ENCODE assay signal across 8 cellular contexts in genomic region chr22:43993072-43993760, GRCh38. TPM values are rescaled to one million over a fixed set of nuclear protein-coding genes. Genes with fewer than 3 reads are reported as not detected.
DNase-seq lines count a peak whose midpoint lies in the region; ATAC-seq and TF ChIP-seq lines count a peak whose summit lies in the region.

No MANE protein-coding gene starts in this region.

- H3K27ac ChIP-seq in SU-DHL-6 (ENCODE audit: low read depth, low read length) (no peak overlapping the region), left ventricle myocardium inferior (replicated peaks) (peak overlapping the region; percentile 28), sigmoid colon (no peak overlapping the region)

- H3K79me2 ChIP-seq in SU-DHL-6 (ENCODE audit: insufficient read depth, low read length), result no peaks in the 10 kb centered on the region

- H3K9me3 ChIP-seq in SU-DHL-6 (ENCODE audit: insufficient read depth, low read length) (no peaks in the 10 kb centered on the region), adipocyte (ENCODE audit: control insufficient read depth, low read length) (no peaks in the 10 kb centered on the region), left ventricle myocardium inferior (replicated peaks) (no peaks in the 10 kb centered on the region), sigmoid colon (no peaks in the 10 kb centered on the region)

- H3K36me3 ChIP-seq in SU-DHL-6 (ENCODE audit: low read length) (no peaks in the 10 kb centered on the region), adipocyte (ENCODE audit: control insufficient read depth, insufficient read depth, low read length, severe bottlenecking) (peaks cover 91% of the 10 kb centered on the region), left ventricle myocardium inferior (peaks cover 82% of the 10 kb centered on the region), sigmoid colon (peaks cover 25 to 92% (median 36%) of the 10 kb centered on the region in 4 donors)

- H3K4me1 ChIP-seq in adipocyte (ENCODE audit: control insufficient read depth, insufficient read depth, low read length) (peaks cover 22% of the 10 kb centered on the region), left ventricle myocardium inferior (peaks cover 42% of the 10 kb centered on the region), sigmoid colon (peaks cover 0 to 8% (median 0%) of the 10 kb centered on the region in 4 donors)

- no peak overlapping the region for H3K4me3 ChIP-seq in SU-DHL-6 (ENCODE audit: insufficient read depth, low read length, poor library complexity, severe bottlenecking)
- no peak overlapping the region for H3K4me3 ChIP-seq in adipocyte (ENCODE audit: low read length)
- no peak overlapping the region for H3K4me3 ChIP-seq in left ventricle myocardium inferior
- H3K4me3 ChIP-seq in sigmoid colon, result no peak overlapping the region

- H3K27me3 ChIP-seq in SU-DHL-6 (ENCODE audit: low read length), result no peaks in the 10 kb centered on the region
- H3K27me3 ChIP-seq in adipocyte (replicated peaks; ENCODE audit: control insufficient read depth, insufficient read depth, low read length), result no peaks in the 10 kb centered on the region
- H3K27me3 ChIP-seq in left ventricle myocardium inferior (ENCODE audit: low read depth), result no peaks in the 10 kb centered on the region
- H3K27me3 ChIP-seq in sigmoid colon, result no peaks in the 10 kb centered on the region

- H2AFZ ChIP-seq in SU-DHL-6 (ENCODE audit: low read depth, low read length, severe bottlenecking), result no peak overlapping the region

- TF ChIP-seq POLR2A in sigmoid colon (IDR thresholded peaks at IDR 0.05), result no peak

- peak; percentile 93 for TF ChIP-seq CTCF in SU-DHL-6 (IDR thresholded peaks at IDR 0.05; ENCODE audit: insufficient read depth, low read length, poor library complexity, severe bottlenecking)
- TF ChIP-seq CTCF in left ventricle myocardium inferior (IDR thresholded peaks at IDR 0.05; ENCODE audit: borderline replicate concordance), result peak; percentile 99
- peak; percentile 90 to 95 (median 92) for TF ChIP-seq CTCF in sigmoid colon (IDR thresholded peaks at IDR 0.05)

- H3K9ac ChIP-seq in SU-DHL-6 (ENCODE audit: low read length) (no peak overlapping the region), adipocyte (ENCODE audit: low read length) (no peak overlapping the region)

- no peak for TF ChIP-seq EP300 in sigmoid colon (IDR thresholded peaks at IDR 0.05)

- DNase-seq in Daoy (ENCODE audit: low read depth), result peak; percentile 52
- peak; percentile 41 for DNase-seq in LHCN-M2 (ENCODE audit: low read depth)
- DNase-seq in adipocyte (ENCODE audit: low read depth), result peak; percentile 84
- DNase-seq in left ventricle myocardium inferior, result peak; percentile 45
- peak; percentile 65 for DNase-seq in sigmoid colon

- ATAC-seq in HG02759 (IDR thresholded peaks at IDR 0.05; ENCODE audit: unreplicated experiment) (no peak), HG03342 (IDR thresholded peaks at IDR 0.05; ENCODE audit: unreplicated experiment) (no peak)

- H4K20me1 ChIP-seq in SU-DHL-6 (ENCODE audit: low read depth, low read length), result no peaks in the 10 kb centered on the region

- intact Hi-C loops in left ventricle myocardium inferior (cut with micrococcal nuclease) (loop anchor here (5.0 kb wide), 1 partner anchor 634 kb away; no protein-coding TSS in a partner anchor), sigmoid colon (cut with DNase I) (loop anchor here (1.0 to 10.0 kb wide), 3 partner anchors 94 to 633 kb away; no protein-coding TSS in a partner anchor)

- H3K4me2 ChIP-seq in SU-DHL-6 (ENCODE audit: low read depth, low read length, poor library complexity, severe bottlenecking), result no peak overlapping the region

- 27 to 31% methylated on average over 20 of the region's 20 CpGs for WGBS in sigmoid colon, 2 donors

- no peaks in the 10 kb centered on the region for H3K9me2 ChIP-seq in SU-DHL-6 (replicated peaks; ENCODE audit: insufficient read depth, low read length)

- no peaks in the 10 kb centered on the region for H3F3A ChIP-seq in SU-DHL-6 (ENCODE audit: insufficient read depth)

RNA-seq across cellular contexts. Expression of gene PARVB, which starts 30.9 kb away (rescaled TPM):
- 29.7 and 63.5 TPM in 2 replicates for total RNA-seq in Daoy (2014; rRNA removed; shearing (Covaris generic))
- 51.7 and 60.7 TPM in 2 replicates for total RNA-seq in LHCN-M2 (2014; rRNA removed)
- polyA plus RNA-seq in LHCN-M2 (2012), result 42.2 TPM
- total RNA-seq in left ventricle myocardium inferior, result 155 TPM
- total RNA-seq in sigmoid colon, result 10 to 100 TPM; 18.9 to 21.6 (median 20.0) TPM
- polyA plus RNA-seq in sigmoid colon, result 10 to 100 TPM in 1 of 3 donors, 1 to 10 TPM in 2; 6.9 to 20.5 (median 8.4) TPM

RNA-seq across cellular contexts. Expression of gene SAMM50, which starts 38.0 kb away (rescaled TPM):
- 45.1 and 56.7 TPM in 2 replicates for total RNA-seq in Daoy (2014; rRNA removed; shearing (Covaris generic))
- total RNA-seq in LHCN-M2 (2014; rRNA removed) (52.4 and 57.6 TPM in 2 replicates), left ventricle myocardium inferior (72.0 TPM), sigmoid colon (10 to 100 TPM; 21.3 to 33.9 (median 25.2) TPM)
- 56.9 TPM for polyA plus RNA-seq in LHCN-M2 (2012)
- polyA plus RNA-seq in sigmoid colon, result 10 to 100 TPM; 33.0 to 46.5 (median 40.2) TPM
